ENCODE assay signal across 13 cellular contexts in genomic region chr1:223401873-223402789, GRCh38. TPM values are rescaled to one million over a fixed set of nuclear protein-coding genes. Genes with fewer than 3 reads are reported as not detected.
DNase-seq lines count a peak whose midpoint lies in the region; TF ChIP-seq lines count a peak whose summit lies in the region.
"Had no signal": no experiment of that assay in that cellular context is flagged by ENCODE, and none has a peak within 500 bp of the region (broad histone marks: within the 10 kb centered on the region; RNA-seq: fewer than 3 reads in every experiment).

No MANE protein-coding gene starts in this region.

- H3K36me3 ChIP-seq in A673 (ENCODE audit: insufficient read depth, low read length, poor library complexity, severe bottlenecking) (no peaks in the 10 kb centered on the region), ES-I3 (ENCODE audit: insufficient read depth, low read length) (no peaks in the 10 kb centered on the region), tibial artery (no peaks in the 10 kb centered on the region), suprapubic skin (no peaks in the 10 kb centered on the region)

- BruUV-seq in A673 (replicated peaks; lab: Mats Ljungman, UMichigan) = no TSS peak

- H3K27me3 ChIP-seq in A673 (replicated peaks; ENCODE audit: insufficient read depth, low read depth, low read length, poor library complexity) (peaks cover 7% of the 10 kb centered on the region), tibial artery (no peaks in the 10 kb centered on the region), suprapubic skin (no peaks in the 10 kb centered on the region)

- TF ChIP-seq EP300 in suprapubic skin (IDR thresholded peaks at IDR 0.05) = no peak

- TF ChIP-seq CTCF in A673 (conservative IDR thresholded peaks at IDR 0.05; ENCODE audit: low read depth, low read length) (no peak), fibroblast of villous mesenchyme (IDR thresholded peaks at IDR 0.05; ENCODE audit: insufficient read depth, low read depth, low read length) (no peak), tibial artery (IDR thresholded peaks at IDR 0.05) (no peak), suprapubic skin (IDR thresholded peaks at IDR 0.05) (no peak)

- H3K4me3 ChIP-seq in A673 (ENCODE audit: low read depth, low read length, poor library complexity, severe bottlenecking) = no peak overlapping the region
- H3K4me3 ChIP-seq in fibroblast of villous mesenchyme (ENCODE audit: low read depth, low read length) = no peak overlapping the region
- H3K4me3 ChIP-seq in tibial artery = no peak overlapping the region
- H3K4me3 ChIP-seq in suprapubic skin = no peak overlapping the region

- CTCF ChIA-PET in A673 (lab: Charles Lee) (no interaction called here), HEK293T (lab: Yijun Ruan, JAX) (no interaction called here)

- H3K9me3 ChIP-seq in A673 (ENCODE audit: low read depth, low read length, poor library complexity, severe bottlenecking) (no peaks in the 10 kb centered on the region), ES-I3 (ENCODE audit: control insufficient read depth, insufficient read depth, low read length) (no peaks in the 10 kb centered on the region), tibial artery (no peaks in the 10 kb centered on the region), suprapubic skin (no peaks in the 10 kb centered on the region)

- POLR2A ChIA-PET in A673 (lab: Charles Lee; ENCODE audit: low non-redundant PET) (no interaction called here), HEK293T (lab: Yijun Ruan, JAX) (no interaction called here)

- H3K27ac ChIP-seq in A673 (ENCODE audit: low read depth, low read length, poor library complexity, severe bottlenecking) = no peak overlapping the region
- no peak overlapping the region for H3K27ac ChIP-seq in tibial artery
- H3K27ac ChIP-seq in suprapubic skin = no peak overlapping the region

- peak; percentile 7 for DNase-seq in A673 (ENCODE audit: low spot score)
- DNase-seq in SW480 (ENCODE audit: low spot score) = peak; percentile 39
- DNase-seq in fibroblast of villous mesenchyme (ENCODE audit: low read depth) = peak; percentile 61
- DNase-seq in tibial artery = no peak
- DNase-seq in HEK293T (ENCODE audit: extremely low spot score) = no peak
- no peak for DNase-seq in suprapubic skin (ENCODE audit: low spot score in 2 of 2)
- DNase-seq in inferior parietal cortex (ENCODE audit: extremely low spot score) = no peak
- DNase-seq: cerebellar nuclear complex; NCI-H1694; nephron progenitor cell; Right ventricle myocardium superior; stimulated activated CD4-positive, alpha-beta T cell treated with anti-CD3 and anti-CD28 coated beads, Interleukin-1b, Interleukin-23, amount 100 ng/mL, for 48 hours had no signal

- H3K9ac ChIP-seq in ES-I3 (ENCODE audit: low read depth, low read length) = peak overlapping the region; percentile 49; the same call in 1 of the 2 replicates

- TF ChIP-seq POLR2A in suprapubic skin (IDR thresholded peaks at IDR 0.05) = no peak

- intact Hi-C loops in A673 (cut with micrococcal nuclease; ENCODE audit: unreplicated experiment) = no loop called here
- intact Hi-C loops in tibial artery (cut with DNase I; ENCODE audit: low total_unique reads) = no loop called here

- H3K4me1 ChIP-seq in A673 (ENCODE audit: insufficient read depth, low read length, poor library complexity, severe bottlenecking) (no peaks in the 10 kb centered on the region), ES-I3 (ENCODE audit: insufficient read depth, low read length) (no peaks in the 10 kb centered on the region), tibial artery (peaks cover 0 to 4% (median 0%) of the 10 kb centered on the region in 4 donors), suprapubic skin (no peaks in the 10 kb centered on the region)

- WGBS in suprapubic skin = 70% methylated on average over 2 of the region's 2 CpGs

TF ChIP-seq in HEK293T, 16 proteins besides CTCF, POLR2A, EP300 and RAD21:
- TF ChIP-seq L3MBTL2 (conservative IDR thresholded peaks at IDR 0.05) (no peak), FOXK2 (IDR thresholded peaks at IDR 0.05) (no peak), ZNF384 (IDR thresholded peaks at IDR 0.05) (no peak), FOXM1 (IDR thresholded peaks at IDR 0.05; ENCODE audit: borderline replicate concordance) (no peak), ARNT (IDR thresholded peaks at IDR 0.05) (no peak), HDGF (IDR thresholded peaks at IDR 0.05; ENCODE audit: borderline replicate concordance) (no peak), BHLHE40 (IDR thresholded peaks at IDR 0.05; ENCODE audit: borderline replicate concordance) (no peak), SP1 (IDR thresholded peaks at IDR 0.05) (no peak), SUZ12 (IDR thresholded peaks at IDR 0.05) (no peak), ELF4 (IDR thresholded peaks at IDR 0.05) (no peak), PKNOX1 (IDR thresholded peaks at IDR 0.05) (no peak), LEF1 (IDR thresholded peaks at IDR 0.05; ENCODE audit: borderline replicate concordance) (no peak)

RNA-seq across cellular contexts. Expression of gene CCDC185, which starts 8.9 kb away (rescaled TPM):
- total RNA-seq in A673 (2021) = not detected in 2 replicates
- total RNA-seq in fibroblast of villous mesenchyme = not detected in 2 replicates
- not detected for total RNA-seq in suprapubic skin
- total RNA-seq: Right ventricle myocardium superior had no signal

RNA-seq across cellular contexts. Expression of gene SUSD4, which starts 38.2 kb away (rescaled TPM):
- not detected in 2 replicates for total RNA-seq in A673 (2021)
- under 0.01 TPM in 1 of 2 replicates, not detected in the other for total RNA-seq in fibroblast of villous mesenchyme
- total RNA-seq in suprapubic skin = 10 to 100 TPM in 1 of 4 donors, 1 to 10 TPM in 3; 3.3 to 11.3 (median 6.7) TPM

Comparison
In these comparisons a context has a peak if more than half of its experiments do, and no peak if none do; other contexts are left out.
1. DNase-seq: peak in A673 (single experiment), SW480 (single experiment) and fibroblast of villous mesenchyme (single experiment); none in tibial artery (0 of 2), HEK293T (single experiment), suprapubic skin (0 of 2) and inferior parietal cortex (single experiment).